Comparison of ENCODE assay signal across 8 cellular contexts in the genomic region with DNA sequence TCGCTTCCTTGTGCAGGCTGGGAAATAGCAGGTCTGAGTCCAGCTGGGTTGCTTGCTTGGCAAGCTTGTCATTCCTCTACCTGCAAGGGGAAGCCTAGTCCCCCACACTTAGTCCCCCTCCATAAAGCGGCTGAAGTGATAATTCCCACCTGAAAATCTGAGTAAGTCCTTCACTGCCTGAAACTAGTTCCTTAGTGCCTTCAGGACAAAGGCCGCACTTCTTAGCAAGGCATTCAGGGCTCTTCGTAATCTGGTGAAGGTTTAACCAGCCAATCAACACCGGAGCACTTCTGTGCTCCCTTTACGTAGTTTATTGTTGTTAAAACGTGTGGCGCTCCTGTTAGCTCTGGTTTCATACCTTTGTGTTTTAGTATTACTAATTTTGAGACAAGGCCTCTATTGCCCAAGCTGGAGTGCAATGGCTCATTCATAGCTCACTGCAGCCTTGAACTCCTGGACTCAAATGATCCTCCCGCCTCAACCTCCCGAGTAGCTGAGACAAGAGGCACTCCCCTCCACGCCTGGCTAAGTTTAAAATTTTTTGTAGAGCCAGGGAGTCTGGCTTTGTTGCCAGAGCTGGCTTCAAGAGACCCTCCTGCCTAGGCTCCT. TPM values are rescaled to one million over a fixed set of nuclear protein-coding genes. Genes with fewer than 3 reads are reported as not detected.
A peak's percentile ranks its signal among the peaks of the same experiment; 100 is the strongest.
DNase-seq lines count a peak whose midpoint lies in the region; ATAC-seq, FAIRE-seq and TF ChIP-seq lines count a peak whose summit lies in the region.

No MANE protein-coding gene starts in this region.

- H3K9me3 ChIP-seq in A673 (ENCODE audit: low read depth, low read length, poor library complexity, severe bottlenecking) = no peaks in the 10 kb centered on the region
- H3K9me3 ChIP-seq in GM12878 (replicated peaks; ENCODE audit: control insufficient read depth, insufficient read depth, low read length) = no peaks in the 10 kb centered on the region

- BruUV-seq in A673 (replicated peaks; lab: Mats Ljungman, UMichigan) (TSS peak; percentile 44), GM12878 (replicated peaks; lab: Mats Ljungman, UMichigan) (no TSS peak)

- peaks cover 17% of the 10 kb centered on the region for H3K4me1 Mint-ChIP-seq in memory B cell

- H3K36me3 Mint-ChIP-seq in memory B cell = no peaks in the 10 kb centered on the region

- CTCF ChIA-PET in A673 (lab: Charles Lee) = interaction anchor here (1.6 kb wide), 1 partner anchor 10 kb away, joined by 5 read pairs; a partner anchor contains a TSS
- CTCF ChIA-PET in GM12878 (lab: Yijun Ruan, JAX) = interaction anchor here (1.2 to 3.4 kb wide), 2 partner anchors 10 to 43 kb away, joined by 3 to 27 read pairs; a partner anchor contains a TSS

- no peak for DNase-seq in A673 (ENCODE audit: low spot score)
- no peak for DNase-seq in HFF-Myc (ENCODE audit: extremely low read depth, low read depth)
- no peak for DNase-seq in GM12878 (ENCODE audit: low read depth, low spot score)
- no peak for DNase-seq in memory B cell (ENCODE audit: low spot score in 2 of 2)
- DNase-seq in GM12892 (ENCODE audit: insufficient read length) = no peak
- DNase-seq in ureter (ENCODE audit: low spot score) = no peak
- no peak for DNase-seq in DMS53 (lab: John Stamatoyannopoulos, UW)

- H3K27me3 Mint-ChIP-seq in memory B cell = no peaks in the 10 kb centered on the region

- TF ChIP-seq CTCF in A673 (conservative IDR thresholded peaks at IDR 0.05; ENCODE audit: low read depth, low read length) (no peak), HFF-Myc (IDR thresholded peaks at IDR 0.05; ENCODE audit: low read depth, low read length, missing control alignments) (no peak), GM12878 (IDR thresholded peaks at IDR 0.05 in 2 of 3, conservative IDR thresholded peaks at IDR 0.05 in 1 of 3; ENCODE audit: control insufficient read depth in 2 of 3, extremely low read depth in 1 of 3, insufficient read depth in 1 of 3, low read depth in 3 of 3, low read length in 3 of 3) (no peak)

- peak overlapping the region; percentile 100 for H3K4me3 ChIP-seq in A673 (ENCODE audit: low read depth, low read length, poor library complexity, severe bottlenecking)
- H3K4me3 ChIP-seq in HFF-Myc (replicated peaks; ENCODE audit: low read depth, low read length) = peak overlapping the region; percentile 98
- H3K4me3 ChIP-seq in GM12878 = peak overlapping the region; percentile 83

- H3K79me2 ChIP-seq in GM12878 (ENCODE audit: control insufficient read depth, insufficient read depth, low read length) = peaks cover 24% of the 10 kb centered on the region

- in situ Hi-C loops in GM12878 (cut with MboI) = no loop called here

- peak overlapping the region; percentile 97 for H3K4me3 Mint-ChIP-seq in memory B cell

- H3K36me3 ChIP-seq in A673 (ENCODE audit: insufficient read depth, low read length, poor library complexity, severe bottlenecking) = no peaks in the 10 kb centered on the region
- H3K36me3 ChIP-seq in GM12878 (ENCODE audit: control insufficient read depth in 2 of 2, insufficient read depth in 2 of 2, low read length in 1 of 2) = no peaks in the 10 kb centered on the region; a peak in 1 of 4 replicates

- no peaks in the 10 kb centered on the region for H3K9me3 Mint-ChIP-seq in memory B cell

- TF ChIP-seq RAD21 in GM12878 (IDR thresholded peaks at IDR 0.05; ENCODE audit: insufficient read depth, low read depth, low read length) = no peak

- H4K20me1 ChIP-seq in GM12878 (ENCODE audit: control insufficient read depth, insufficient read depth) = no peaks in the 10 kb centered on the region

- H3K27me3 ChIP-seq in A673 (replicated peaks; ENCODE audit: insufficient read depth, low read depth, low read length, poor library complexity) (no peaks in the 10 kb centered on the region), GM12878 (replicated peaks in 1 of 2; ENCODE audit: control insufficient read depth in 2 of 2, insufficient read depth in 2 of 2, low read length in 1 of 2) (no peaks in the 10 kb centered on the region)

- intact Hi-C loops in A673 (cut with micrococcal nuclease; ENCODE audit: unreplicated experiment) (no loop called here), GM12878 (cut with micrococcal nuclease; ENCODE audit: unreplicated experiment) (loop anchor here (5.0 kb wide), 1 partner anchor 33 kb away; no protein-coding TSS in a partner anchor)

- peak overlapping the region; percentile 79 for H3K4me2 ChIP-seq in GM12878 (ENCODE audit: control insufficient read depth, insufficient read depth)

- ATAC-seq in GM12878 = no peak
- ATAC-seq in memory B cell (ENCODE audit: low read depth) = no peak
- no peak for ATAC-seq in HG02973 (IDR thresholded peaks at IDR 0.05; ENCODE audit: unreplicated experiment)

- H3K27ac Mint-ChIP-seq in memory B cell = peak overlapping the region; percentile 88

- H3K27ac ChIP-seq in A673 (ENCODE audit: low read depth, low read length, poor library complexity, severe bottlenecking) (peak overlapping the region; percentile 98), GM12878 (ENCODE audit: control insufficient read depth, insufficient read depth) (peak overlapping the region; percentile 79)

- TF ChIP-seq POLR2A in GM12878 (IDR thresholded peaks at IDR 0.05; ENCODE audit: low read depth, low read length) (no peak), GM12892 (IDR thresholded peaks at IDR 0.05; ENCODE audit: low read depth, low read length) (no peak)

- no peak for TF ChIP-seq EP300 in GM12878 (IDR thresholded peaks at IDR 0.05; ENCODE audit: borderline replicate concordance in 1 of 2, control insufficient read depth in 1 of 2, low read depth in 2 of 2, low read length in 2 of 2)

- POLR2A ChIA-PET in A673 (lab: Charles Lee; ENCODE audit: low non-redundant PET) (no interaction called here), GM12878 (lab: Charles Lee) (interaction anchor here (0.5 to 1.1 kb wide), 2 partner anchors 48 to 856 kb away, joined by 3 to 4 read pairs; a partner anchor contains a TSS)

- H3K4me1 ChIP-seq in A673 (ENCODE audit: insufficient read depth, low read length, poor library complexity, severe bottlenecking) = peaks cover 6% of the 10 kb centered on the region
- peaks cover 7% of the 10 kb centered on the region for H3K4me1 ChIP-seq in GM12878 (ENCODE audit: control insufficient read depth, insufficient read depth, low read length)

- H3K9ac ChIP-seq in GM12878 (ENCODE audit: control insufficient read depth, insufficient read depth, low read length) = peak overlapping the region; percentile 86

- SMC1A ChIA-PET in GM12878 (lab: Charles Lee; ENCODE audit: uncharacterized antibody, unreplicated experiment) = interaction anchor here (1.1 to 3.0 kb wide), 3 partner anchors 10 to 48 kb away, joined by 4 to 14 read pairs (median 4); a partner anchor contains a TSS

- 31% methylated on average over 11 of the region's 11 CpGs for WGBS in GM12878 (ENCODE audit: insufficient coverage, insufficient replicate concordance, low lambda C conversion rate, missing lambda C conversion rate)

- H2AFZ ChIP-seq in GM12878 (ENCODE audit: control insufficient read depth, low read depth, low read length) = peak overlapping the region; percentile 87

- FAIRE-seq in GM12878 (lab: Jason Lieb, UNC) (no peak), GM12892 (lab: Jason Lieb, UNC) (no peak)

- RAD21 ChIA-PET in GM12878 (lab: Charles Lee; ENCODE audit: unreplicated experiment) = interaction anchor here (1.5 kb wide), 1 partner anchor 20 kb away, joined by 3 read pairs; no protein-coding TSS in a partner anchor

RNA-seq across cellular contexts. Expression of a gene that starts 0.8 kb away (rescaled TPM):
- total RNA-seq in A673 (2021) (24.2 and 27.4 TPM in 2 replicates), GM12878 (2014; rRNA removed) (5.0 and 7.3 TPM in 2 replicates), GM12878 (2014; rRNA removed; fragmentation: Illumina TruSeq; extraction: Trizol) (6.7 and 7.2 TPM in 2 replicates), GM12878 (2021) (17.2 and 18.9 TPM in 2 replicates), ureter (31.2 TPM)
- 18.8 and 22.7 TPM in 2 replicates for total RNA-seq in GM12878 (2013; cell fraction: nucleolus; rRNA removed)
- polyA plus RNA-seq in GM12878 (2011; ENCODE audit: low read depth) = 3.8 TPM
- polyA plus RNA-seq in GM12878 (2011; rRNA removed) (3.1 and 7.5 TPM in 2 replicates), GM12878 (2014; fragmentation: Illumina TruSeq; extraction: Trizol) (2.3 and 8.1 TPM in 2 replicates), GM12878 (2014; fragmentation: Nextera tagmentation; extraction: Ambion mirVana) (1 to 10 TPM in 1 of 2 experiments, under 1 TPM in 1; 0.63 to 1.2 TPM), GM12878 (2014; rRNA removed) (12.8 and 14.1 TPM in 2 replicates), GM12878 (2016; fragmentation: Nextera tagmentation; extraction: Ambion mirVana) (10 to 100 TPM; 13.9 to 20.4 TPM)
- 11.2 and 13.6 TPM in 2 replicates for polyA plus RNA-seq in GM12878 (2011; cell fraction: cytosol; rRNA removed)
- polyA plus RNA-seq in GM12878 (2011; cell fraction: nucleus; rRNA removed) = 20.1 and 21.5 TPM in 2 replicates
- polyA plus RNA-seq in GM12878 (2012) = 7.8 and 8.9 TPM in 2 replicates
- polyA minus RNA-seq in GM12878 (2011; rRNA and poly(A)+ RNA removed) = 11.0 and 21.4 TPM in 2 replicates
- 5.2 and 5.3 TPM in 2 replicates for polyA minus RNA-seq in GM12878 (2011; cell fraction: cytosol; rRNA and poly(A)+ RNA removed)
- polyA minus RNA-seq in GM12878 (2011; cell fraction: nucleus; rRNA and poly(A)+ RNA removed) = 5.9 and 12.6 TPM in 2 replicates
- 6.4 TPM for polyA plus RNA-seq in GM12892 (2012; ENCODE audit: missing spikeins)

RNA-seq across cellular contexts. Expression of a gene that starts 9.2 kb away (rescaled TPM):
- total RNA-seq in A673 (2021) (0.58 and 0.59 TPM in 2 replicates), GM12878 (2014; rRNA removed) (0.40 TPM in 1 of 2 replicates, not detected in the other), GM12878 (2014; rRNA removed; fragmentation: Illumina TruSeq; extraction: Trizol) (not detected in 2 replicates), GM12878 (2021) (0.92 TPM in 1 of 2 replicates, not detected in the other), ureter (not detected)
- not detected in 2 replicates for total RNA-seq in GM12878 (2013; cell fraction: nucleolus; rRNA removed)
- polyA plus RNA-seq in GM12878 (2011; ENCODE audit: low read depth) = not detected
- polyA plus RNA-seq in GM12878 (2011; rRNA removed) (0.20 TPM in 1 of 2 replicates, not detected in the other), GM12878 (2014; fragmentation: Illumina TruSeq; extraction: Trizol) (0.28 TPM in 1 of 2 replicates, not detected in the other), GM12878 (2014; fragmentation: Nextera tagmentation; extraction: Ambion mirVana) (under 1 TPM in 1 of 2 experiments, not detected in 1; 0.11 TPM), GM12878 (2014; rRNA removed) (0.60 and 0.99 TPM in 2 replicates), GM12878 (2016; fragmentation: Nextera tagmentation; extraction: Ambion mirVana) (under 1 TPM in 1 of 2 experiments, not detected in 1; 0.21 TPM)
- 0.31 and 0.60 TPM in 2 replicates for polyA plus RNA-seq in GM12878 (2011; cell fraction: cytosol; rRNA removed)
- polyA plus RNA-seq in GM12878 (2011; cell fraction: nucleus; rRNA removed) = 4.7 and 5.7 TPM in 2 replicates
- polyA plus RNA-seq in GM12878 (2012) = 0.81 and 2.4 TPM in 2 replicates
- polyA minus RNA-seq in GM12878 (2011; rRNA and poly(A)+ RNA removed) = 0.36 TPM in 1 of 2 replicates, not detected in the other
- not detected in 2 replicates for polyA minus RNA-seq in GM12878 (2011; cell fraction: cytosol; rRNA and poly(A)+ RNA removed)
- 0.48 TPM in 1 of 2 replicates, not detected in the other for polyA minus RNA-seq in GM12878 (2011; cell fraction: nucleus; rRNA and poly(A)+ RNA removed)
- 0.51 TPM for polyA plus RNA-seq in GM12892 (2012; ENCODE audit: missing spikeins)

RNA-seq across cellular contexts. Expression of a gene that starts 21.0 kb away (rescaled TPM):
- total RNA-seq in A673 (2021) (99.6 and 99.9 TPM in 2 replicates), GM12878 (2014; rRNA removed) (50.3 and 53.7 TPM in 2 replicates), GM12878 (2014; rRNA removed; fragmentation: Illumina TruSeq; extraction: Trizol) (38.1 and 42.1 TPM in 2 replicates), GM12878 (2021) (71.7 and 78.5 TPM in 2 replicates), ureter (64.9 TPM)
- 75.8 and 77.6 TPM in 2 replicates for total RNA-seq in GM12878 (2013; cell fraction: nucleolus; rRNA removed)
- 26.0 TPM for polyA plus RNA-seq in GM12878 (2011; ENCODE audit: low read depth)
- polyA plus RNA-seq in GM12878 (2011; rRNA removed) (18.7 and 37.8 TPM in 2 replicates), GM12878 (2014; fragmentation: Illumina TruSeq; extraction: Trizol) (24.1 and 53.0 TPM in 2 replicates), GM12878 (2014; fragmentation: Nextera tagmentation; extraction: Ambion mirVana) (1 to 10 TPM; 1.2 to 2.2 TPM), GM12878 (2014; rRNA removed) (56.1 and 63.2 TPM in 2 replicates), GM12878 (2016; fragmentation: Nextera tagmentation; extraction: Ambion mirVana) (10 to 100 TPM; 82.2 to 86.0 TPM)
- polyA plus RNA-seq in GM12878 (2011; cell fraction: cytosol; rRNA removed) = 47.8 and 57.6 TPM in 2 replicates
- polyA plus RNA-seq in GM12878 (2011; cell fraction: nucleus; rRNA removed) = 232 and 265 TPM in 2 replicates
- polyA plus RNA-seq in GM12878 (2012) = 44.4 and 51.4 TPM in 2 replicates
- polyA minus RNA-seq in GM12878 (2011; rRNA and poly(A)+ RNA removed) = 70.8 and 109 TPM in 2 replicates
- polyA minus RNA-seq in GM12878 (2011; cell fraction: cytosol; rRNA and poly(A)+ RNA removed) = 38.8 and 51.8 TPM in 2 replicates
- polyA minus RNA-seq in GM12878 (2011; cell fraction: nucleus; rRNA and poly(A)+ RNA removed) = 39.8 and 66.8 TPM in 2 replicates
- 46.5 TPM for polyA plus RNA-seq in GM12892 (2012; ENCODE audit: missing spikeins)

RNA-seq across cellular contexts. Expression of a gene that starts 37.8 kb away (rescaled TPM):
- total RNA-seq in A673 (2021) = 2.9 and 3.2 TPM in 2 replicates
- total RNA-seq in GM12878 (2013; cell fraction: nucleolus; rRNA removed) = 2.5 and 3.6 TPM in 2 replicates
- total RNA-seq in GM12878 (2014; rRNA removed) = 1.5 and 2.6 TPM in 2 replicates
- 0.83 and 1.1 TPM in 2 replicates for total RNA-seq in GM12878 (2014; rRNA removed; fragmentation: Illumina TruSeq; extraction: Trizol)
- total RNA-seq in GM12878 (2021) = 2.0 and 3.6 TPM in 2 replicates
- polyA plus RNA-seq in GM12878 (2011; ENCODE audit: low read depth) = 2.5 TPM
- polyA plus RNA-seq in GM12878 (2011; rRNA removed) = 0.32 and 1.3 TPM in 2 replicates
- polyA plus RNA-seq in GM12878 (2011; cell fraction: cytosol; rRNA removed) = 2.4 and 3.0 TPM in 2 replicates
- polyA plus RNA-seq in GM12878 (2011; cell fraction: nucleus; rRNA removed) = 13.6 and 14.3 TPM in 2 replicates
- polyA plus RNA-seq in GM12878 (2012) = 1.4 and 7.4 TPM in 2 replicates
- 0.46 and 1.5 TPM in 2 replicates for polyA plus RNA-seq in GM12878 (2014; fragmentation: Illumina TruSeq; extraction: Trizol)
- polyA plus RNA-seq in GM12878 (2014; fragmentation: Nextera tagmentation; extraction: Ambion mirVana) = 1 to 10 TPM; 2.7 to 4.2 TPM
- 2.0 and 2.8 TPM in 2 replicates for polyA plus RNA-seq in GM12878 (2014; rRNA removed)
- polyA plus RNA-seq in GM12878 (2016; fragmentation: Nextera tagmentation; extraction: Ambion mirVana) = 1 to 10 TPM; 4.3 to 4.9 TPM
- polyA minus RNA-seq in GM12878 (2011; rRNA and poly(A)+ RNA removed) = 0.66 and 2.4 TPM in 2 replicates
- 1.6 TPM in 1 of 2 replicates, not detected in the other for polyA minus RNA-seq in GM12878 (2011; cell fraction: cytosol; rRNA and poly(A)+ RNA removed)
- 1.3 and 1.4 TPM in 2 replicates for polyA minus RNA-seq in GM12878 (2011; cell fraction: nucleus; rRNA and poly(A)+ RNA removed)
- 2.9 TPM for polyA plus RNA-seq in GM12892 (2012; ENCODE audit: missing spikeins)
- total RNA-seq in ureter = 2.1 TPM

RNA-seq across cellular contexts. Expression of a gene that starts 42.8 kb away (rescaled TPM):
- total RNA-seq in A673 (2021) (21.6 and 24.8 TPM in 2 replicates), GM12878 (2014; rRNA removed) (254 and 295 TPM in 2 replicates), GM12878 (2014; rRNA removed; fragmentation: Illumina TruSeq; extraction: Trizol) (97.2 and 108 TPM in 2 replicates), GM12878 (2021) (203 and 207 TPM in 2 replicates), ureter (89.4 TPM)
- 39.9 and 40.0 TPM in 2 replicates for total RNA-seq in GM12878 (2013; cell fraction: nucleolus; rRNA removed)
- polyA plus RNA-seq in GM12878 (2011; ENCODE audit: low read depth) = 72.9 TPM
- polyA plus RNA-seq in GM12878 (2011; rRNA removed) (32.0 and 70.6 TPM in 2 replicates), GM12878 (2014; fragmentation: Illumina TruSeq; extraction: Trizol) (2.8 and 24.1 TPM in 2 replicates), GM12878 (2014; fragmentation: Nextera tagmentation; extraction: Ambion mirVana) (10 to 100 TPM; 27.4 to 80.8 TPM), GM12878 (2014; rRNA removed) (193 and 227 TPM in 2 replicates), GM12878 (2016; fragmentation: Nextera tagmentation; extraction: Ambion mirVana) (100 to 1,000 TPM; 266 to 308 TPM)
- polyA plus RNA-seq in GM12878 (2011; cell fraction: cytosol; rRNA removed) = 143 and 213 TPM in 2 replicates
- 119 and 159 TPM in 2 replicates for polyA plus RNA-seq in GM12878 (2011; cell fraction: nucleus; rRNA removed)
- 175 and 208 TPM in 2 replicates for polyA plus RNA-seq in GM12878 (2012)
- polyA minus RNA-seq in GM12878 (2011; rRNA and poly(A)+ RNA removed) = 36.1 and 94.3 TPM in 2 replicates
- polyA minus RNA-seq in GM12878 (2011; cell fraction: cytosol; rRNA and poly(A)+ RNA removed) = 78.3 and 81.0 TPM in 2 replicates
- polyA minus RNA-seq in GM12878 (2011; cell fraction: nucleus; rRNA and poly(A)+ RNA removed) = 42.3 and 71.6 TPM in 2 replicates
- polyA plus RNA-seq in GM12892 (2012; ENCODE audit: missing spikeins) = 130 TPM
